8 cellular contexts compared by ENCODE assay signal in genomic region chr21:32411366-32412161, GRCh38. TPM values are rescaled to one million over a fixed set of nuclear protein-coding genes. Genes with fewer than 3 reads are reported as not detected.
DNase-seq lines count a peak whose midpoint lies in the region; ATAC-seq lines count a peak whose summit lies in the region.

No MANE protein-coding gene starts in this region.

- H3K4me1 ChIP-seq in mucosa of stomach (ENCODE audit: control insufficient read depth, insufficient read depth, low read length), result peaks cover 23% of the 10 kb centered on the region

- ATAC-seq in esophagus mucosa (peak; percentile 81), HG03095 (IDR thresholded peaks at IDR 0.05; ENCODE audit: unreplicated experiment) (no peak), HG03025 (IDR thresholded peaks at IDR 0.05; ENCODE audit: low FRiP score, unreplicated experiment) (no peak)

- DNase-seq in Caki2 (ENCODE audit: low read depth) (peak; percentile 4), NCI-H226 (peak; percentile 75)
- DNase-seq in activated T-cell treated with anti-CD3 and anti-CD28 coated beads, Interleukin-2, amount 50 U/mL, for 1 hour, result peak; percentile 67
- DNase-seq in stimulated activated CD8-positive, alpha-beta memory T cell treated with anti-CD3 and anti-CD28 coated beads, Interleukin-4, amount 100 ng/mL, for 24 hours (ENCODE audit: low read depth), result peak; percentile 51

- H3K27me3 ChIP-seq in mucosa of stomach (ENCODE audit: control insufficient read depth, insufficient read depth, low read length), result no peaks in the 10 kb centered on the region

- no peaks in the 10 kb centered on the region for H3K9me3 ChIP-seq in mucosa of stomach (ENCODE audit: control insufficient read depth, low read length)

- peak overlapping the region; percentile 80 for H3K4me3 ChIP-seq in mucosa of stomach (ENCODE audit: low read length)

- peak overlapping the region; percentile 95 for H3K9ac ChIP-seq in mucosa of stomach (ENCODE audit: low read length)

- in situ Hi-C loops in Caki2 (cut with HindIII; ENCODE audit: low pct_unique_long_range_greater_than_20kb, low sequenced_read_pairs), result no loop called here

- no peaks in the 10 kb centered on the region for H3K36me3 ChIP-seq in mucosa of stomach (ENCODE audit: control insufficient read depth, insufficient read depth, low read length)

RNA-seq across cellular contexts. Expression of gene EVA1C, which starts 0.9 kb away (rescaled TPM):
- total RNA-seq in Caki2 (2014; rRNA removed; shearing (Covaris generic); ENCODE audit: low replicate concordance), result not detected in 2 replicates
- 23.8 TPM for total RNA-seq in esophagus mucosa

RNA-seq across cellular contexts. Expression of gene URB1, which starts 18.8 kb away (rescaled TPM):
- 9.6 TPM in 2 replicates for total RNA-seq in Caki2 (2014; rRNA removed; shearing (Covaris generic); ENCODE audit: low replicate concordance)
- 14.8 TPM for total RNA-seq in esophagus mucosa

Comparison
In these comparisons a context has a peak if more than half of its experiments do, and no peak if none do; other contexts are left out.
1. DNase-seq: peak in every context shown above with its lines; median percentile 75 in NCI-H226; 67 in activated T-cell treated with anti-CD3 and anti-CD28 coated beads, Interleukin-2, amount 50 U/mL, for 1 hour; 51 in stimulated activated CD8-positive, alpha-beta memory T cell treated with anti-CD3 and anti-CD28 coated beads, Interleukin-4, amount 100 ng/mL, for 24 hours; 4 in Caki2.
2. RNA of gene EVA1C, which starts 0.9 kb away (total RNA-seq): 23.8 TPM in esophagus mucosa (single experiment); not detected in Caki2; every median in the first group is over 10 times any median in the second.